Comparison of ENCODE assay signal across 9 cellular contexts in genomic region chr1:53195913-53196484, GRCh38. TPM values are rescaled to one million over a fixed set of nuclear protein-coding genes. Genes with fewer than 3 reads are reported as not detected.
DNase-seq lines count a peak whose midpoint lies in the region; ATAC-seq and TF ChIP-seq lines count a peak whose summit lies in the region.
"Had no signal": no experiment of that assay in that cellular context is flagged by ENCODE, and none has a peak within 500 bp of the region (broad histone marks: within the 10 kb centered on the region; RNA-seq: fewer than 3 reads in every experiment).

No MANE protein-coding gene starts in this region.

- peaks cover 6% of the 10 kb centered on the region for H3K36me3 Mint-ChIP-seq in endothelial cell (ENCODE audit: low read depth, unreplicated experiment)

- H3K36me3 ChIP-seq in BLaER1 (peaks cover 6% of the 10 kb centered on the region), OCI-LY7 (ENCODE audit: insufficient read depth, low read length) (peaks cover 6% of the 10 kb centered on the region), neuronal stem cell (replicated peaks in 1 of 2; ENCODE audit: control insufficient read depth in 2 of 2, insufficient read depth in 2 of 2, low read length in 2 of 2) (peaks cover 4 to 5% of the 10 kb centered on the region in 2 donors)

- intact Hi-C loops in OCI-LY7 (cut with micrococcal nuclease; ENCODE audit: unreplicated experiment) = loop anchor here (5.0 kb wide), 1 partner anchor 499 kb away; the partner anchor contains the start of gene COA7

- H4K20me1 ChIP-seq in BLaER1 (no peaks in the 10 kb centered on the region), OCI-LY7 (ENCODE audit: insufficient read depth, low read length) (no peaks in the 10 kb centered on the region)

- H3K9ac ChIP-seq in BLaER1 (peak overlapping the region; percentile 96), neuronal stem cell (ENCODE audit: low read depth, low read length, poor library complexity) (no peak overlapping the region)

- H2BK12ac ChIP-seq in neuronal stem cell (ENCODE audit: low read length) = no peak overlapping the region

- peak overlapping the region; percentile 98 for H3K27ac ChIP-seq in BLaER1
- H3K27ac ChIP-seq in OCI-LY7 (ENCODE audit: low read depth, low read length, poor library complexity, severe bottlenecking) = peak overlapping the region; percentile 56
- no peak overlapping the region for H3K27ac ChIP-seq in neuronal stem cell (replicated peaks; ENCODE audit: low read length)

- no peak overlapping the region for H3K14ac ChIP-seq in neuronal stem cell (ENCODE audit: low read length)

- H3K4me3 ChIP-seq in BLaER1 = peak overlapping the region; percentile 92
- H3K4me3 ChIP-seq in OCI-LY7 (ENCODE audit: low read depth, low read length, poor library complexity, severe bottlenecking) = peak overlapping the region; percentile 78
- H3K4me3 ChIP-seq in neuronal stem cell (ENCODE audit: low read length in 2 of 2) = peak overlapping the region in 1 of 2 donors; percentile 88

- H3K9me3 ChIP-seq in BLaER1 = peaks cover 6% of the 10 kb centered on the region
- H3K9me3 ChIP-seq in OCI-LY7 (ENCODE audit: low read length) = no peaks in the 10 kb centered on the region
- H3K9me3 ChIP-seq in neuronal stem cell (replicated peaks in 1 of 2; ENCODE audit: control insufficient read depth in 2 of 2, insufficient read depth in 1 of 2, low read depth in 1 of 2, low read length in 2 of 2) = no peaks in the 10 kb centered on the region

- H3K4me2 ChIP-seq in BLaER1 (peak overlapping the region; percentile 91), OCI-LY7 (ENCODE audit: low read length) (peak overlapping the region; percentile 94), neuronal stem cell (ENCODE audit: insufficient read depth, low read length, poor library complexity, severe bottlenecking) (peak overlapping the region; percentile 88)

- H3K27me3 Mint-ChIP-seq in endothelial cell (ENCODE audit: unreplicated experiment) = peaks cover 12% of the 10 kb centered on the region

- no peak for DNase-seq in OCI-LY7 (ENCODE audit: low spot score)
- DNase-seq in endothelial cell (ENCODE audit: low spot score) = no peak
- DNase-seq in neuronal stem cell (ENCODE audit: low spot score) = no peak
- DNase-seq in COLO668 (lab: John Stamatoyannopoulos, UW; ENCODE audit: unreplicated experiment) = no peak
- no peak for DNase-seq in stimulated activated naive CD4-positive, alpha-beta T cell (lab: John Stamatoyannopoulos, UW)

- H4K8ac ChIP-seq in neuronal stem cell (ENCODE audit: low read depth, low read length) = no peak overlapping the region

- H3K27me3 ChIP-seq in BLaER1 (no peaks in the 10 kb centered on the region), neuronal stem cell (ENCODE audit: control insufficient read depth in 3 of 3, insufficient read depth in 3 of 3, low read depth in 1 of 3, low read length in 3 of 3) (peaks cover 0 to 6% (median 0%) of the 10 kb centered on the region in 3 experiments)

- H3K4me3 Mint-ChIP-seq in endothelial cell (ENCODE audit: unreplicated experiment) = peak overlapping the region; percentile 85

- H2BK120ac ChIP-seq in neuronal stem cell (ENCODE audit: low read depth, low read length) = no peak overlapping the region

- ATAC-seq in GM21390 (IDR thresholded peaks at IDR 0.05; ENCODE audit: unreplicated experiment) (peak; percentile 9), HG03565 (IDR thresholded peaks at IDR 0.05; ENCODE audit: unreplicated experiment) (no peak)

- peaks cover 6% of the 10 kb centered on the region for H3K79me1 ChIP-seq in neuronal stem cell (ENCODE audit: low read depth, low read length)

- no peak overlapping the region for H3K4ac ChIP-seq in neuronal stem cell (ENCODE audit: low read length)

- CTCF ChIA-PET in OCI-LY7 (lab: Charles Lee; ENCODE audit: unreplicated experiment) = no interaction called here

- peaks cover 24% of the 10 kb centered on the region for H3K4me1 Mint-ChIP-seq in endothelial cell (ENCODE audit: unreplicated experiment)

- H2AFZ ChIP-seq in OCI-LY7 (ENCODE audit: low read length) (peak overlapping the region; percentile 86; the same call in 1 of the 2 replicates), neuronal stem cell (ENCODE audit: low read length) (peak overlapping the region; percentile 95)

- H2BK5ac ChIP-seq in neuronal stem cell (ENCODE audit: low read length) = no peak overlapping the region

- H3K18ac ChIP-seq in neuronal stem cell (ENCODE audit: low read length) = no peak overlapping the region

- no peaks in the 10 kb centered on the region for H3K9me3 Mint-ChIP-seq in endothelial cell (ENCODE audit: unreplicated experiment)

- no TSS peak for BruUV-seq in OCI-LY7 (replicated peaks; lab: Mats Ljungman, UMichigan)

- H4K91ac ChIP-seq in neuronal stem cell (ENCODE audit: low read depth, low read length, poor library complexity) = no peak overlapping the region

- H3K4me1 ChIP-seq in BLaER1 (peaks cover 27% of the 10 kb centered on the region), OCI-LY7 (ENCODE audit: insufficient read depth, low read length, poor library complexity, severe bottlenecking) (peaks cover 20% of the 10 kb centered on the region), neuronal stem cell (ENCODE audit: control insufficient read depth in 2 of 2, insufficient read depth in 1 of 2, low read depth in 1 of 2, low read length in 2 of 2) (peaks cover 5 to 12% of the 10 kb centered on the region in 2 donors)

- no peak overlapping the region for H2AK5ac ChIP-seq in neuronal stem cell (ENCODE audit: low read depth, low read length)

- no peak overlapping the region for H2BK15ac ChIP-seq in neuronal stem cell (ENCODE audit: low read length)

- no peak overlapping the region for H3K23ac ChIP-seq in neuronal stem cell (ENCODE audit: low read depth, low read length, poor library complexity)

- H3K9me2 ChIP-seq in OCI-LY7 (ENCODE audit: insufficient read depth, low read length) = no peaks in the 10 kb centered on the region

- no CpG with 5 or more reads among the region's 11 CpGs for WGBS in neuronal stem cell (ENCODE audit: extremely low coverage in 2 of 2, insufficient read length in 2 of 2, insufficient replicate concordance in 1 of 2), 2 donors

- POLR2A ChIA-PET in OCI-LY7 (lab: Charles Lee) = interaction anchor here (1.1 to 1.3 kb wide), 3 partner anchors 9 to 153 kb away, joined by 3 to 6 read pairs (median 3); no protein-coding TSS in a partner anchor

- no peak for TF ChIP-seq CTCF in OCI-LY7 (conservative IDR thresholded peaks at IDR 0.05; ENCODE audit: low read length)
- TF ChIP-seq CTCF in endothelial cell (IDR thresholded peaks at IDR 0.05; ENCODE audit: unreplicated experiment) = no peak

- H3K79me2 ChIP-seq in OCI-LY7 (ENCODE audit: insufficient read depth, low read depth, low read length) = peaks cover 16% of the 10 kb centered on the region; the same call in 1 of the 2 replicates

- peak overlapping the region; percentile 48 for H3K27ac Mint-ChIP-seq in endothelial cell (ENCODE audit: unreplicated experiment)

RNA-seq across cellular contexts. Expression of gene CPT2, which starts 0.6 kb away (rescaled TPM):
- total RNA-seq in OCI-LY7 (2014; rRNA removed; shearing (Covaris generic)) = 14.3 and 19.9 TPM in 2 replicates
- total RNA-seq in OCI-LY7 (2022) = 24.7 and 26.6 TPM in 2 replicates
- total RNA-seq in endothelial cell (ENCODE audit: unreplicated experiment) = 17.6 TPM
- polyA plus RNA-seq in neuronal stem cell (2013, experiment 1 of 2) = 13.9 TPM
- polyA plus RNA-seq in neuronal stem cell (2013, experiment 2 of 2) = 14.2 TPM

RNA-seq across cellular contexts. Expression of gene CZIB, which starts 24.4 kb away (rescaled TPM):
- 51.4 and 67.3 TPM in 2 replicates for total RNA-seq in OCI-LY7 (2014; rRNA removed; shearing (Covaris generic))
- total RNA-seq in OCI-LY7 (2022) = 44.6 and 46.7 TPM in 2 replicates
- total RNA-seq in endothelial cell (ENCODE audit: unreplicated experiment) = 65.0 TPM
- polyA plus RNA-seq in neuronal stem cell (2013, experiment 1 of 2) = 86.8 TPM
- polyA plus RNA-seq in neuronal stem cell (2013, experiment 2 of 2) = 85.5 TPM

RNA-seq across cellular contexts. Expression of gene MAGOH, which starts 42.3 kb away (rescaled TPM):
- 93.0 and 98.3 TPM in 2 replicates for total RNA-seq in OCI-LY7 (2014; rRNA removed; shearing (Covaris generic))
- total RNA-seq in OCI-LY7 (2022) (72.4 and 87.3 TPM in 2 replicates), endothelial cell (ENCODE audit: unreplicated experiment) (57.3 TPM)
- 141 TPM for polyA plus RNA-seq in neuronal stem cell (2013, experiment 1 of 2)
- polyA plus RNA-seq in neuronal stem cell (2013, experiment 2 of 2) = 139 TPM

RNA-seq across cellular contexts. Expression of gene SLC1A7, which starts 53.6 kb away (rescaled TPM):
- not detected in 2 replicates for total RNA-seq in OCI-LY7 (2014; rRNA removed; shearing (Covaris generic))
- total RNA-seq in OCI-LY7 (2022) (not detected in 2 replicates), endothelial cell (ENCODE audit: unreplicated experiment) (not detected)
- polyA plus RNA-seq in neuronal stem cell (2013, experiment 1 of 2) = not detected
- not detected for polyA plus RNA-seq in neuronal stem cell (2013, experiment 2 of 2)
- total RNA-seq: lung microvascular endothelial cell had no signal
